In genomic region chr9:68974431-68974830, GRCh38 we compare ENCODE assay signal across 10 cellular contexts. TPM values are rescaled to one million over a fixed set of nuclear protein-coding genes. Genes with fewer than 3 reads are reported as not detected.
DNase-seq lines count a peak whose midpoint lies in the region; ATAC-seq and TF ChIP-seq lines count a peak whose summit lies in the region.
"Had no signal": no experiment of that assay in that cellular context is flagged by ENCODE, and none has a peak within 500 bp of the region (broad histone marks: within the 10 kb centered on the region; RNA-seq: fewer than 3 reads in every experiment).

No MANE protein-coding gene starts in this region.

- H2AFZ ChIP-seq in GM23338, result no peak overlapping the region

- ATAC-seq in GM18870 (IDR thresholded peaks at IDR 0.05; ENCODE audit: unreplicated experiment) (peak; percentile 89), GM21526 (IDR thresholded peaks at IDR 0.05; ENCODE audit: low FRiP score, unreplicated experiment) (peak; percentile 95), HG03442 (IDR thresholded peaks at IDR 0.05; ENCODE audit: unreplicated experiment) (peak; percentile 96), mucosa of descending colon (peak; percentile 31), GM23338 (no peak)

- H3K4me1 Mint-ChIP-seq in GM23338, result peaks cover 1% of the 10 kb centered on the region

- H3K4me2 ChIP-seq in GM23338, result no peak overlapping the region

- H3K27me3 ChIP-seq in GM23338 (ENCODE audit: insufficient read depth), result no peaks in the 10 kb centered on the region

- no peaks in the 10 kb centered on the region for H3F3A ChIP-seq in GM23338 (replicated peaks; ENCODE audit: low read depth)

- H3K9me2 ChIP-seq in GM23338 (ENCODE audit: insufficient read depth), result 0 out of 2 replicates have a peak, but pooled peaks cover 3% of the 10 kb centered on the region

- H3K27ac ChIP-seq in GM23338 (ENCODE audit: low read depth), result no peak overlapping the region
- H3K27ac ChIP-seq: epithelial cell of prostate had no signal

- no peak overlapping the region for H3K27ac Mint-ChIP-seq in GM23338

- H3K4me3 ChIP-seq in mucosa of descending colon (no peak overlapping the region), GM23338 (no peak overlapping the region)

- intact Hi-C loops in mucosa of descending colon (cut with DNase I, micrococcal nuclease), result no loop called here

- H3K9me3 ChIP-seq in mucosa of descending colon, result no peaks in the 10 kb centered on the region

- H3K4me1 ChIP-seq in mucosa of descending colon (ENCODE audit: low read depth), result peaks cover 16% of the 10 kb centered on the region
- no peaks in the 10 kb centered on the region for H3K4me1 ChIP-seq in GM23338 (ENCODE audit: insufficient read depth)

- peaks cover 13% of the 10 kb centered on the region for H3K9me3 Mint-ChIP-seq in GM23338

- no peaks in the 10 kb centered on the region for H3K27me3 Mint-ChIP-seq in GM23338 (ENCODE audit: insufficient read depth, low read depth, poor library complexity)

- DNase-seq in mucosa of descending colon (no peak), SIG-M5 (lab: John Stamatoyannopoulos, UW) (no peak), SKM-1 (lab: John Stamatoyannopoulos, UW; ENCODE audit: unreplicated experiment) (no peak), GM23338 (ENCODE audit: low spot score) (no peak)

- TF ChIP-seq CTCF in mucosa of descending colon (IDR thresholded peaks at IDR 0.05) (no peak), GM23338 (conservative IDR thresholded peaks at IDR 0.05; ENCODE audit: low read depth in 2 of 2) (no peak)

- no peak overlapping the region for H3K4me3 Mint-ChIP-seq in GM23338

- no peaks in the 10 kb centered on the region for H3K36me3 ChIP-seq in mucosa of descending colon (ENCODE audit: low read depth)
- H3K36me3 ChIP-seq in GM23338 (ENCODE audit: insufficient read depth), result no peaks in the 10 kb centered on the region

- H3K79me2 ChIP-seq in GM23338 (replicated peaks; ENCODE audit: insufficient read depth), result no peaks in the 10 kb centered on the region

- no peaks in the 10 kb centered on the region for H4K20me1 ChIP-seq in GM23338 (replicated peaks; ENCODE audit: insufficient read depth)

- peaks cover 17% of the 10 kb centered on the region; the same call in 2 of the 3 replicates for H3K36me3 Mint-ChIP-seq in GM23338 (ENCODE audit: low read depth)

TF ChIP-seq in GM23338, 12 proteins besides CTCF, POLR2A, EP300 and RAD21:
- TF ChIP-seq EZH2 (IDR thresholded peaks at IDR 0.05; ENCODE audit: low read depth, unreplicated experiment), result no peak
- no peak for TF ChIP-seq ETS1 (IDR thresholded peaks at IDR 0.05)

RNA-seq across cellular contexts. Expression of gene PRKACG, which starts 39.5 kb away (rescaled TPM):
- total RNA-seq in mucosa of descending colon, result not detected
- total RNA-seq in GM23338 (2014; rRNA removed; shearing (Covaris generic)), result not detected in 2 replicates
- polyA plus RNA-seq in GM23338 (2016; fragmentation: Nextera tagmentation; extraction: Ambion mirVana), result not detected in 2 replicates
- total RNA-seq: NCI-H460 had no signal
- polyA plus RNA-seq: neural cell had no signal
